ENCODE assay signal across 14 cellular contexts in the genomic region with DNA sequence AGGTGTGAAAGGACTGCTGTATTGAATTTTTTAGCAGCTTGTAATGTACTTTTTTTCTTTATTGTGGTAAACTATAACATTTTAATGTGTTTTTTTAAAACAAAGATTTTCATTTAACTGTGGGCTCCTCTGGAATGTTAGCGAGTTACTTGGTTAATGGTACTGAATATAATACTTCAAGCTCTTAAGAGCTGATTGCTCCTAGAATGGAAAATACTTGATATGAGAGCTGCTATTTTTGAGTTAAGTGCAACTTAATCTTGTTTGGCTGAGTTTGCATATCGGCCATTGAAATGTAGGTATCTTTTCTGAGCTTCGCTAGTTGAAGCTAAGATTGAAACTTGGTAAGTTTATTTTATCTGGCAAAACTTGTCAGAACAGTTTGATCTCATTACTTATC. TPM values are rescaled to one million over a fixed set of nuclear protein-coding genes. Genes with fewer than 3 reads are reported as not detected.
A peak's percentile ranks its signal among the peaks of the same experiment; 100 is the strongest.
DNase-seq lines count a peak whose midpoint lies in the region; ATAC-seq and TF ChIP-seq lines count a peak whose summit lies in the region.
"Had no signal": no experiment of that assay in that cellular context is flagged by ENCODE, and none has a peak within 500 bp of the region (broad histone marks: within the 10 kb centered on the region; RNA-seq: fewer than 3 reads in every experiment).

No MANE protein-coding gene starts in this region.

- peaks cover 93% of the 10 kb centered on the region for H3K4me1 Mint-ChIP-seq in activated T-cell treated with anti-CD3 and anti-CD28 coated beads, Interleukin-2, amount 50 U/mL, for 24 hours (ENCODE audit: low read depth)
- H3K4me1 Mint-ChIP-seq in effector memory CD8-positive, alpha-beta T cell (ENCODE audit: low read depth in 2 of 2): peaks cover 54 to 81% of the 10 kb centered on the region in 2 donors

- no peaks in the 10 kb centered on the region for H3K9me2 ChIP-seq in OCI-LY1 (ENCODE audit: low read depth, low read length)

- 24 to 34% (median 26%) methylated on average over 3 of the region's 3 CpGs for WGBS in psoas muscle, 3 donors

- H3K4me3 ChIP-seq in OCI-LY1 (ENCODE audit: low read depth, low read length, poor library complexity, severe bottlenecking) (no peak overlapping the region), psoas muscle (peak overlapping the region; percentile 7)
- H3K4me3 ChIP-seq: thoracic aorta had no signal

- H2AFZ ChIP-seq in OCI-LY1 (ENCODE audit: low read length): no peak overlapping the region

- peaks cover 82% of the 10 kb centered on the region for H3K36me3 Mint-ChIP-seq in activated T-cell treated with anti-CD3 and anti-CD28 coated beads, Interleukin-2, amount 50 U/mL, for 24 hours (ENCODE audit: low read depth)
- peaks cover 40% of the 10 kb centered on the region for H3K36me3 Mint-ChIP-seq in effector memory CD8-positive, alpha-beta T cell (ENCODE audit: insufficient read depth)

- H3K9me3 Mint-ChIP-seq in activated T-cell treated with anti-CD3 and anti-CD28 coated beads, Interleukin-2, amount 50 U/mL, for 24 hours: no peaks in the 10 kb centered on the region
- H3K9me3 Mint-ChIP-seq in effector memory CD8-positive, alpha-beta T cell: no peaks in the 10 kb centered on the region
- H3K9me3 Mint-ChIP-seq: activated CD4-positive, alpha-beta T cell treated with anti-CD3 and anti-CD28 coated beads, Interleukin-2, amount 10 ng/mL, durations not matched to agents 7 days and 5 days had no signal

- H3K9me3 ChIP-seq in OCI-LY1 (ENCODE audit: low read length) (no peaks in the 10 kb centered on the region), psoas muscle (no peaks in the 10 kb centered on the region)
- H3K9me3 ChIP-seq: thoracic aorta had no signal

- H3K4me1 ChIP-seq in OCI-LY1 (ENCODE audit: insufficient read depth, low read length, severe bottlenecking) (peaks cover 58% of the 10 kb centered on the region), psoas muscle (peaks cover 84% of the 10 kb centered on the region)

- H3K79me2 ChIP-seq in OCI-LY1 (ENCODE audit: insufficient read depth, low read length): peaks cover 92% of the 10 kb centered on the region

- H3K27me3 Mint-ChIP-seq in activated T-cell treated with anti-CD3 and anti-CD28 coated beads, Interleukin-2, amount 50 U/mL, for 24 hours: no peaks in the 10 kb centered on the region
- no peaks in the 10 kb centered on the region for H3K27me3 Mint-ChIP-seq in effector memory CD8-positive, alpha-beta T cell
- H3K27me3 Mint-ChIP-seq: activated CD4-positive, alpha-beta T cell treated with anti-CD3 and anti-CD28 coated beads, Interleukin-2, amount 10 ng/mL, durations not matched to agents 7 days and 5 days had no signal

- H3K27ac ChIP-seq in OCI-LY1 (ENCODE audit: low read depth, low read length, poor library complexity, severe bottlenecking): peak overlapping the region; percentile 18
- peak overlapping the region; percentile 62 for H3K27ac ChIP-seq in psoas muscle
- H3K27ac ChIP-seq: thoracic aorta had no signal

- H3K27ac Mint-ChIP-seq in activated T-cell treated with anti-CD3 and anti-CD28 coated beads, Interleukin-2, amount 50 U/mL, for 24 hours: peak overlapping the region; percentile 95
- peak overlapping the region; percentile 38 to 75 for H3K27ac Mint-ChIP-seq in effector memory CD8-positive, alpha-beta T cell

- 0 out of 2 replicates have a peak, but pooled peaks cover 3% of the 10 kb centered on the region for H4K20me1 ChIP-seq in OCI-LY1 (ENCODE audit: insufficient read depth, low read length)

- DNase-seq in activated T-cell treated with anti-CD3 and anti-CD28 coated beads, Interleukin-2, amount 50 U/mL, for 24 hours: no peak
- DNase-seq in activated T-cell treated with anti-CD3 and anti-CD28 coated beads for 4 hours: no peak
- DNase-seq in effector memory CD8-positive, alpha-beta T cell: no peak
- DNase-seq in psoas muscle: no peak
- no peak for DNase-seq in HT-29 (ENCODE audit: low spot score)
- DNase-seq: activated CD4-positive, alpha-beta T cell treated with anti-CD3 and anti-CD28 coated beads, Interleukin-2, amount 10 ng/mL, durations not matched to agents 7 days and 5 days; NCI-H1105; NCI-H446; nucleus accumbens; stimulated activated CD4-positive, alpha-beta T cell treated with anti-CD3 and anti-CD28 coated beads, Interleukin-12 subunit alpha, Interleukin-12 subunit beta, amount 100 ng/mL, for 4 hours had no signal

- peak overlapping the region; percentile 32; the same call in 1 of the 2 replicates for H3K4me2 ChIP-seq in OCI-LY1 (ENCODE audit: low read length)

- TF ChIP-seq CTCF in OCI-LY1 (IDR thresholded peaks at IDR 0.05; ENCODE audit: low read length) (no peak), psoas muscle (IDR thresholded peaks at IDR 0.05) (no peak)

- peak overlapping the region; percentile 71 for H3K4me3 Mint-ChIP-seq in activated T-cell treated with anti-CD3 and anti-CD28 coated beads, Interleukin-2, amount 50 U/mL, for 24 hours
- peak overlapping the region; percentile 55 to 62 for H3K4me3 Mint-ChIP-seq in effector memory CD8-positive, alpha-beta T cell

- no peak for ATAC-seq in effector memory CD8-positive, alpha-beta T cell (replicated peaks)
- no peak for ATAC-seq in psoas muscle
- ATAC-seq in HG02798 (IDR thresholded peaks at IDR 0.05; ENCODE audit: poor library complexity, unreplicated experiment): no peak
- no peak for ATAC-seq in GM18519 (IDR thresholded peaks at IDR 0.05; ENCODE audit: low FRiP score, unreplicated experiment)

- intact Hi-C loops in psoas muscle (cut with DNase I): no loop called here

- H3K9ac ChIP-seq in OCI-LY1 (ENCODE audit: low read length): no peak overlapping the region

- H3F3A ChIP-seq in OCI-LY1 (ENCODE audit: insufficient read depth, low read length): no peaks in the 10 kb centered on the region

- H3K27me3 ChIP-seq in OCI-LY1 (ENCODE audit: insufficient read depth, low read length): no peaks in the 10 kb centered on the region
- no peaks in the 10 kb centered on the region for H3K27me3 ChIP-seq in psoas muscle (ENCODE audit: insufficient read depth in 3 of 3, low read length in 2 of 3)

- H3K36me3 ChIP-seq in OCI-LY1 (ENCODE audit: insufficient read depth, low read length) (peaks cover 34% of the 10 kb centered on the region), psoas muscle (ENCODE audit: insufficient read depth in 1 of 2, low read depth in 1 of 2) (peaks cover 6 to 27% of the 10 kb centered on the region in 2 donors)

RNA-seq across cellular contexts. Expression of a gene that starts 7.4 kb away (rescaled TPM):
- total RNA-seq in psoas muscle: 100 to 1,000 TPM; 171 to 256 (median 241) TPM
- 100 to 1,000 TPM; 164 to 317 (median 250) TPM for polyA plus RNA-seq in psoas muscle
- 409 and 478 TPM in 2 replicates for total RNA-seq in HT-29 (2014; rRNA removed; shearing (Covaris generic))

RNA-seq across cellular contexts. Expression of a gene that starts 41.6 kb away (rescaled TPM):
- 10 to 100 TPM in 1 of 4 donors, 1 to 10 TPM in 3; 5.5 to 11.3 (median 7.8) TPM for total RNA-seq in psoas muscle
- 1 to 10 TPM; 1.5 to 3.2 (median 1.8) TPM for polyA plus RNA-seq in psoas muscle
- 0.89 and 1.0 TPM in 2 replicates for total RNA-seq in HT-29 (2014; rRNA removed; shearing (Covaris generic))
